ENCODE assay signal across 34 cellular contexts in the genomic region with DNA sequence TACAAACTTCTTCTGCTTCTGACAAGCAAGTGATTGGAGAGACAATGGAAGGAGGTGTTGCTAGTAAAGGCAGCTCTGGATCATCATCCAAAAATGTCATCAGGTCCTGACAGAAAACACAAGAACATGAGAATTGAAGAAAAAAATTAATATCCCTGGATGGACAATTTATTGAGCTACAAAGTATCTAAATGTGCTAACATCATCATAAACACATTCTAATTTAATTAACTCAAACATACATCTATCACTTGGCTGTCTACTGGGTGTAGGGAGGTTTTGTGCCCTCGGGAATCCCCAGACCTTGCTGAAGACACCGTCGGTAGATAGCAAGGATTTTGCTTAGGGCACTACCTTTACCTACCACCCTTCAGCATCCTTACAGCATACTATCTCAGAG.
"Had no signal": no experiment of that assay in that cellular context is flagged by ENCODE, and none has a peak within 500 bp of the region (broad histone marks: within the 10 kb centered on the region; RNA-seq: fewer than 3 reads in every experiment).

No MANE protein-coding gene starts in this region.

- H3K4me1 Mint-ChIP-seq: brain, T-helper 17 cell had no signal

- H3K27ac Mint-ChIP-seq: activated B cell treated with CpG ODN at 0.5 μM for 24 hours; activated CD8-positive, alpha-beta memory T cell treated with anti-CD3 and anti-CD28 coated beads, Interleukin-2, amount 10 ng/mL, durations not matched to agents 7 days and 5 days; activated CD8-positive, alpha-beta T cell treated with anti-CD3 and anti-CD28 coated beads, Interleukin-2, amount 10 ng/mL, durations not matched to agents 7 days and 5 days; activated naive CD4-positive, alpha-beta T cell treated with anti-CD3 and anti-CD28 coated beads for 36 hours; activated naive CD4-positive, alpha-beta T cell treated with anti-CD3 and anti-CD28 coated beads, Interleukin-2, amount 50 U/mL, for 24 hours; activated naive CD8-positive, alpha-beta T cell treated with anti-CD3 and anti-CD28 coated beads for 36 hours; activated naive CD8-positive, alpha-beta T cell treated with anti-CD3 and anti-CD28 coated beads, Interleukin-2, amount 50 U/mL, for 24 hours; activated T-helper 1 cell treated with anti-CD3 and anti-CD28 coated beads, Interleukin-12 subunit alpha, Interleukin-12 subunit beta, Interleukin-2, Interleukin-4 antibody, amounts not matched to agents 30 ng/mL and 10 ng/mL and 1 ng/mL, durations not matched to agents 14 hours and 24 hours and 36 hours; activated T-helper 2 cell treated with anti-CD3 and anti-CD28 coated beads, Interferon-gamma antibody, Interleukin-2, Interleukin-4, amounts not matched to agents 10 μg/mL and 5 μg/mL and 100 μg/mL, durations not matched to agents 14 hours and 24 hours and 36 hours; brain; T-helper 17 cell; T-helper 2 cell treated with Interferon-gamma antibody and Interleukin-4, amounts not matched to agents 5 μg/mL and 100 μg/mL, for 36 hours had no signal

- H3K4me3 Mint-ChIP-seq: activated B cell treated with CpG ODN at 0.5 μM for 24 hours; activated CD8-positive, alpha-beta memory T cell treated with anti-CD3 and anti-CD28 coated beads, Interleukin-2, amount 10 ng/mL, durations not matched to agents 7 days and 5 days; activated CD8-positive, alpha-beta T cell treated with anti-CD3 and anti-CD28 coated beads, Interleukin-2, amount 10 ng/mL, durations not matched to agents 7 days and 5 days; activated naive CD4-positive, alpha-beta T cell treated with anti-CD3 and anti-CD28 coated beads for 36 hours; activated naive CD4-positive, alpha-beta T cell treated with anti-CD3 and anti-CD28 coated beads, Interleukin-2, amount 50 U/mL, for 24 hours; activated naive CD8-positive, alpha-beta T cell treated with anti-CD3 and anti-CD28 coated beads for 36 hours; activated naive CD8-positive, alpha-beta T cell treated with anti-CD3 and anti-CD28 coated beads, Interleukin-2, amount 50 U/mL, for 24 hours; activated T-helper 1 cell treated with anti-CD3 and anti-CD28 coated beads, Interleukin-12 subunit alpha, Interleukin-12 subunit beta, Interleukin-2, Interleukin-4 antibody, amounts not matched to agents 30 ng/mL and 10 ng/mL and 1 ng/mL, durations not matched to agents 14 hours and 24 hours and 36 hours; brain; T-helper 17 cell; T-helper 2 cell treated with Interferon-gamma antibody and Interleukin-4, amounts not matched to agents 5 μg/mL and 100 μg/mL, for 36 hours had no signal

- H3K9me3 ChIP-seq: adrenal gland, breast epithelium, colonic mucosa, esophagus squamous epithelium had no signal

- ATAC-seq: activated CD4-positive, CD25-positive, alpha-beta regulatory T cell treated with anti-CD3 and anti-CD28 coated beads, Interleukin-2, amount 50 U/mL, for 24 hours; activated CD8-positive, alpha-beta memory T cell treated with anti-CD3 and anti-CD28 coated beads, Interleukin-2, amount 10 ng/mL, durations not matched to agents 7 days and 5 days; activated CD8-positive, alpha-beta T cell treated with anti-CD3 and anti-CD28 coated beads, Interleukin-2, amount 10 ng/mL, durations not matched to agents 7 days and 5 days; activated naive CD8-positive, alpha-beta T cell treated with anti-CD3 and anti-CD28 coated beads, Interleukin-2, amount 50 U/mL, for 24 hours; T-helper 17 cell had no signal

- H3K27me3 Mint-ChIP-seq: activated B cell treated with CpG ODN at 0.5 μM for 24 hours; activated naive CD4-positive, alpha-beta T cell treated with anti-CD3 and anti-CD28 coated beads, Interleukin-2, amount 50 U/mL, for 24 hours; activated naive CD8-positive, alpha-beta T cell treated with anti-CD3 and anti-CD28 coated beads for 36 hours; activated naive CD8-positive, alpha-beta T cell treated with anti-CD3 and anti-CD28 coated beads, Interleukin-2, amount 50 U/mL, for 24 hours; T-helper 17 cell had no signal

- H3K9me3 Mint-ChIP-seq: activated B cell treated with CpG ODN at 0.5 μM for 24 hours; activated naive CD4-positive, alpha-beta T cell treated with anti-CD3 and anti-CD28 coated beads for 36 hours; activated naive CD4-positive, alpha-beta T cell treated with anti-CD3 and anti-CD28 coated beads, Interleukin-2, amount 50 U/mL, for 24 hours; activated naive CD8-positive, alpha-beta T cell treated with anti-CD3 and anti-CD28 coated beads for 36 hours; activated naive CD8-positive, alpha-beta T cell treated with anti-CD3 and anti-CD28 coated beads, Interleukin-2, amount 50 U/mL, for 24 hours; activated T-helper 1 cell treated with anti-CD3 and anti-CD28 coated beads, Interleukin-12 subunit alpha, Interleukin-12 subunit beta, Interleukin-2, Interleukin-4 antibody, amounts not matched to agents 30 ng/mL and 10 ng/mL and 1 ng/mL, durations not matched to agents 14 hours and 24 hours and 36 hours; activated T-helper 2 cell treated with anti-CD3 and anti-CD28 coated beads, Interferon-gamma antibody, Interleukin-2, Interleukin-4, amounts not matched to agents 10 μg/mL and 5 μg/mL and 100 μg/mL, durations not matched to agents 14 hours and 24 hours and 36 hours; T-helper 2 cell treated with Interferon-gamma antibody and Interleukin-4, amounts not matched to agents 5 μg/mL and 100 μg/mL, for 36 hours had no signal

- FAIRE-seq: endometrium had no signal

- H3K27me3 ChIP-seq: adrenal gland, breast epithelium, colonic mucosa had no signal

- H3K27ac ChIP-seq: adrenal gland, breast epithelium, cardiac muscle cell, colonic mucosa, epithelial cell of prostate, esophagus squamous epithelium, WERI-Rb-1 had no signal

- DNase-seq: activated B cell treated with CpG ODN at 0.5 μM for 24 hours; activated CD4-positive, alpha-beta T cell treated with anti-CD3 and anti-CD28 coated beads for 48 hours; activated CD4-positive, alpha-beta T cell treated with anti-CD3 and anti-CD28 coated beads, Interleukin-2, amount 50 U/mL, for 1 hour; activated CD4-positive, alpha-beta T cell treated with anti-CD3 and anti-CD28 coated beads, Interleukin-2, amount 50 U/mL, for 48 hours; activated CD8-positive, alpha-beta memory T cell treated with anti-CD3 and anti-CD28 coated beads, Interleukin-2, amount 10 ng/mL, durations not matched to agents 7 days and 5 days; activated CD8-positive, alpha-beta memory T cell treated with anti-CD3 and anti-CD28 coated beads, Interleukin-2, amount 50 U/mL, for 4 hours; activated CD8-positive, alpha-beta T cell treated with anti-CD3 and anti-CD28 coated beads, Interleukin-2, amount 10 ng/mL, durations not matched to agents 7 days and 5 days; activated effector memory CD4-positive, alpha-beta T cell treated with anti-CD3 and anti-CD28 coated beads, Interleukin-2, amount 50 U/mL, for 16 hours; activated naive CD4-positive, alpha-beta T cell treated with anti-CD3 and anti-CD28 coated beads for 36 hours; activated naive CD8-positive, alpha-beta T cell treated with anti-CD3 and anti-CD28 coated beads for 36 hours; activated naive CD8-positive, alpha-beta T cell treated with anti-CD3 and anti-CD28 coated beads, Interleukin-2, amount 50 U/mL, for 24 hours; activated T-cell treated with anti-CD3 and anti-CD28 coated beads, Interleukin-2, amount 50 U/mL, for 1 hour; activated T-cell treated with anti-CD3 and anti-CD28 coated beads, Interleukin-2, amount 50 U/mL, for 48 hours; amygdala; aorta; central memory CD4-positive, alpha-beta T cell; cerebellar nuclear complex; colonic mucosa; effector CD8-positive, alpha-beta T cell; esophagus squamous epithelium; T-helper 17 cell; T1000; WERI-Rb-1 had no signal

- H3K4me3 ChIP-seq: adrenal gland, breast epithelium, cardiac muscle cell, colonic mucosa, esophagus squamous epithelium had no signal

- H3K36me3 ChIP-seq: adrenal gland, breast epithelium, cardiac muscle cell, colonic mucosa, esophagus squamous epithelium, WERI-Rb-1 had no signal

- H3K4me1 ChIP-seq: breast epithelium, colonic mucosa, esophagus squamous epithelium had no signal

- H3K36me3 Mint-ChIP-seq: activated naive CD4-positive, alpha-beta T cell treated with anti-CD3 and anti-CD28 coated beads, Interleukin-2, amount 50 U/mL, for 24 hours; activated naive CD8-positive, alpha-beta T cell treated with anti-CD3 and anti-CD28 coated beads for 36 hours; brain had no signal
